In genomic region chr11:63974259-63975143, GRCh38 we compare ENCODE assay signal across 8 cellular contexts. TPM values are rescaled to one million over a fixed set of nuclear protein-coding genes. Genes with fewer than 3 reads are reported as not detected.
DNase-seq lines count a peak whose midpoint lies in the region; ATAC-seq and TF ChIP-seq lines count a peak whose summit lies in the region.

A gene with protein sequence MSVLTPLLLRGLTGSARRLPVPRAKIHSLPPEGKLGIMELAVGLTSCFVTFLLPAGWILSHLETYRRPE (plus strand): TSS chr11:63974620. CDS start chr11:63974681, 61 bp downstream.

- peak in 1 of 2 donors; percentile 69 for TF ChIP-seq POLR2A in heart left ventricle (IDR thresholded peaks at IDR 0.05)

- in situ Hi-C loops in GM13976 (cut with MboI; ENCODE audit: low sequenced_read_pairs, unreplicated experiment) = loop anchor here (25.0 kb wide), 1 partner anchor 313 kb away; the partner anchor contains the start of genes BAD, GPR137 and KCNK4

- H3K4me1 Mint-ChIP-seq in type B pancreatic cell (ENCODE audit: unreplicated experiment) = peaks cover 19% of the 10 kb centered on the region

- intact Hi-C loops in T-helper 1 cell treated with Interleukin-12 subunit alpha and Interleukin-12 subunit beta and Interleukin-4 antibody, amounts not matched to agents 30 ng/mL and 1 ng/mL, for 36 hours (cut with micrococcal nuclease) = loop anchor here (1.0 kb wide), 10 partner anchors 12 to 331 kb away; partner anchors contain the start of genes ESRRA, OTUB1 and RTN3
- intact Hi-C loops in heart left ventricle (cut with DNase I) = loop anchor here in 1 of 10 donors (10.0 kb wide), 1 partner anchor 330 kb away; the partner anchor contains the start of genes CATSPERZ and ESRRA

- peak within 1 kb of the TSS; percentile 85 to 99 (median 98) for H3K27ac ChIP-seq in heart left ventricle

- peaks cover 0 to 17% (median 4%) of the 10 kb centered on the region in 9 donors for H3K36me3 ChIP-seq in heart left ventricle

- peak within 1 kb of the TSS; percentile 100 for H3K4me3 Mint-ChIP-seq in type B pancreatic cell

- ATAC-seq in HG02870 (IDR thresholded peaks at IDR 0.05; ENCODE audit: unreplicated experiment) = peak; percentile 99
- ATAC-seq in heart left ventricle = peak; percentile 96 to 97 (median 96)

- 0 to 1% (median 0%) methylated on average over 44 to 67 of the region's 67 CpGs for WGBS in heart left ventricle, 4 donors

- peaks cover 3 to 41% (median 20%) of the 10 kb centered on the region in 12 donors for H3K4me1 ChIP-seq in heart left ventricle

- H3K9me3 Mint-ChIP-seq in type B pancreatic cell = no peaks in the 10 kb centered on the region

- H3K27me3 Mint-ChIP-seq in type B pancreatic cell = no peaks in the 10 kb centered on the region

- no peaks in the 10 kb centered on the region for H3K27me3 ChIP-seq in heart left ventricle

- H3K27ac Mint-ChIP-seq in type B pancreatic cell = peak within 1 kb of the TSS; percentile 99

- no peaks in the 10 kb centered on the region for H3K36me3 Mint-ChIP-seq in type B pancreatic cell

- peak within 1 kb of the TSS; percentile 67 to 95 (median 79) for H3K4me3 ChIP-seq in heart left ventricle

- DNase-seq in GM13976 (ENCODE audit: low spot score) (peak; percentile 98), NCI-H146 treated with DMSO at 0.1 percent for 48 hours (lab: John Stamatoyannopoulos, UW; ENCODE audit: unreplicated experiment) (peak; percentile 98), amniotic epithelial cell (ENCODE audit: low read depth) (peak; percentile 100), heart left ventricle (peak; percentile 96 to 99 (median 98)), pons (ENCODE audit: low spot score) (peak; percentile 100), type B pancreatic cell (ENCODE audit: extremely low spot score, unreplicated experiment) (peak; percentile 94)

- TF ChIP-seq CTCF in GM13976 (IDR thresholded peaks at IDR 0.05; ENCODE audit: borderline replicate concordance, control extremely low read depth, extremely low read depth, insufficient read depth, missing control alignments) (peak; percentile 2), heart left ventricle (IDR thresholded peaks at IDR 0.05) (peak in 5 of 12 donors; percentile 12 to 43 (median 36)), type B pancreatic cell (conservative IDR thresholded peaks at IDR 0.05) (peak; percentile 22)

- H3K9me3 ChIP-seq in heart left ventricle = no peaks in the 10 kb centered on the region

RNA-seq across cellular contexts. Expression of the gene that starts here (rescaled TPM):
- 350 and 373 TPM in 2 replicates for total RNA-seq in T-helper 1 cell treated with Interleukin-12 subunit alpha and Interleukin-12 subunit beta and Interleukin-4 antibody, amounts not matched to agents 30 ng/mL and 1 ng/mL, for 36 hours
- total RNA-seq in heart left ventricle (1,000 to 10,000 TPM in 4 of 9 donors, 100 to 1,000 TPM in 5; 673 to 1,925 (median 988) TPM), type B pancreatic cell (ENCODE audit: low replicate concordance) (307 and 324 TPM in 2 replicates)
- 1,000 to 10,000 TPM; 2,141 to 2,448 TPM for polyA plus RNA-seq in heart left ventricle

Comparison
In these comparisons a context has a peak if more than half of its experiments do, and no peak if none do; other contexts are left out.
1. Peak in every context shown above with its lines: DNase-seq, ATAC-seq, H3K4me3 ChIP-seq and H3K27ac ChIP-seq.